Comparison of ENCODE assay signal across 25 cellular contexts in the genomic region with DNA sequence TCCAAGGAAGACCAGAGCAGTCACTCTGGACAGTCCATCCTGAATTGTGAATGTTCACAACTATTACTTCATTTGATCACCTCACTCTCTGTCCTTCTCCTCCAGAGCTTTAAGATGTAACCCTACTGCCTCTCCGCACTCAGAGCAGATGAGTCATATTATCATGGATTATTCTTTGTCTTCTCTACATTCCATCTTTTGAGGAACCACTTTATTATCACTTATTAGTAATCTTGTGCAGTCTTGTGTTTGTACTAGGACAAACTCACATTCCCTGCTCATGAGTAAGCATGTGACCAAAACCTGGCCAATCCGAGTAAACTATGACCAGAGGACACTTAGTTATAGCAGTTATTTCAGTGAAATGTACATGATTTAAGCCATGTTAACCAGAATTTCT.
DNase-seq lines count a peak whose midpoint lies in the region; ATAC-seq and TF ChIP-seq lines count a peak whose summit lies in the region.
"Had no signal": no experiment of that assay in that cellular context is flagged by ENCODE, and none has a peak within 500 bp of the region (broad histone marks: within the 10 kb centered on the region; RNA-seq: fewer than 3 reads in every experiment).

No MANE protein-coding gene starts in this region.

- H3K4me2 ChIP-seq in PC-3 (ENCODE audit: low read length) (no peak overlapping the region), mesenchymal stem cell (ENCODE audit: low read length, poor library complexity, severe bottlenecking) (no peak overlapping the region), osteoblast (ENCODE audit: insufficient read depth, low read length) (no peak overlapping the region)

- H4K8ac ChIP-seq in mesenchymal stem cell (ENCODE audit: low read length): no peak overlapping the region

- no peak overlapping the region for H3K4me3 ChIP-seq in PC-3 (ENCODE audit: low read length)
- no peak overlapping the region for H3K4me3 ChIP-seq in cardiac fibroblast (replicated peaks in 1 of 2; ENCODE audit: low read depth in 2 of 2, low read length in 2 of 2)
- H3K4me3 ChIP-seq in mesenchymal stem cell (ENCODE audit: insufficient read depth in 1 of 2, low read depth in 1 of 2, low read length in 2 of 2): no peak overlapping the region
- no peak overlapping the region for H3K4me3 ChIP-seq in osteoblast (ENCODE audit: insufficient read depth, low read length)
- H3K4me3 ChIP-seq: esophagus squamous epithelium, left lung, prostate gland, skin epidermis had no signal

- BruUV-seq in PC-3 (replicated peaks; lab: Mats Ljungman, UMichigan): no TSS peak

- DNase-seq in ELR (ENCODE audit: low read depth): peak; percentile 37
- peak; percentile 63 for DNase-seq in PC-3
- peak; percentile 17 to 61 for DNase-seq in cardiac fibroblast (ENCODE audit: low read depth in 2 of 2)
- DNase-seq in mesenchymal stem cell: peak; percentile 62
- DNase-seq in OCI-M2 (lab: John Stamatoyannopoulos, UW; ENCODE audit: unreplicated experiment): no peak
- no peak for DNase-seq in osteoblast (ENCODE audit: insufficient read length, low spot score, missing footprints)
- no peak for DNase-seq in SK-N-DZ (ENCODE audit: low spot score)
- no peak for DNase-seq in activated CD4-positive, alpha-beta T cell treated with anti-CD3 and anti-CD28 coated beads, Interleukin-2, amount 50 U/mL, for 1 hour
- DNase-seq: activated CD4-positive, alpha-beta T cell treated with anti-CD3 and anti-CD28 coated beads, Interleukin-2, amount 50 U/mL, for 48 hours; activated gamma-delta T cell treated with Interleukin-2 at 50 U/mL for 16 hours; amygdala; CD4-positive, alpha-beta T cell; cerebellar nuclear complex; DND-41; effector CD4-positive, alpha-beta T cell; esophagus squamous epithelium; left lung; NCI-H187; NCI-H748 treated with DMSO at 0.1 percent for 48 hours; stimulated activated naive CD4-positive, alpha-beta T cell treated with Interleukin-2 at 50 U/mL for 16 hours; T-helper 17 cell had no signal

- H3K79me1 ChIP-seq in mesenchymal stem cell (replicated peaks; ENCODE audit: low read length, poor library complexity, severe bottlenecking): no peaks in the 10 kb centered on the region

- no peak overlapping the region for H3K14ac ChIP-seq in mesenchymal stem cell (ENCODE audit: low read length in 2 of 2)

- H2AK5ac ChIP-seq in mesenchymal stem cell (ENCODE audit: low read length, severe bottlenecking): no peak overlapping the region

- CTCF ChIA-PET in PC-3 (lab: Charles Lee): no interaction called here

- TF ChIP-seq CTCF in PC-3 (conservative IDR thresholded peaks at IDR 0.05; ENCODE audit: low read depth, low read length) (no peak), cardiac fibroblast (IDR thresholded peaks at IDR 0.05; ENCODE audit: low read depth, low read length) (no peak), osteoblast (IDR thresholded peaks at IDR 0.05; ENCODE audit: extremely low read depth, low read depth, low read length) (no peak)

- no peaks in the 10 kb centered on the region for H3K9me3 ChIP-seq in PC-3 (ENCODE audit: low read length)
- H3K9me3 ChIP-seq in mesenchymal stem cell (ENCODE audit: control insufficient read depth, low read length): no peaks in the 10 kb centered on the region
- no peaks in the 10 kb centered on the region for H3K9me3 ChIP-seq in osteoblast (ENCODE audit: low read depth, low read length)
- H3K9me3 ChIP-seq: esophagus squamous epithelium, left lung, prostate gland had no signal

- H4K20me1 ChIP-seq in PC-3 (ENCODE audit: low read length) (no peaks in the 10 kb centered on the region), osteoblast (ENCODE audit: insufficient read depth, low read length) (no peaks in the 10 kb centered on the region)

- no peaks in the 10 kb centered on the region for H3K79me2 ChIP-seq in PC-3 (ENCODE audit: low read length)
- no peaks in the 10 kb centered on the region for H3K79me2 ChIP-seq in osteoblast (ENCODE audit: insufficient read depth, low read length)

- H3K27ac ChIP-seq in PC-3 (ENCODE audit: low read length) (no peak overlapping the region), mesenchymal stem cell (ENCODE audit: low read length, poor library complexity, severe bottlenecking) (peak overlapping the region; percentile 15), osteoblast (ENCODE audit: low read depth, low read length) (no peak overlapping the region)
- H3K27ac ChIP-seq: esophagus squamous epithelium, left lung, prostate gland, skin epidermis, VCaP had no signal

- H3K23ac ChIP-seq in mesenchymal stem cell (ENCODE audit: low read length in 2 of 2): no peak overlapping the region

- H2BK12ac ChIP-seq in mesenchymal stem cell (ENCODE audit: low read length in 2 of 2): no peak overlapping the region

- peak; percentile 72 for ATAC-seq in PC-3
- ATAC-seq: HCT116, T-helper 17 cell had no signal

- no peaks in the 10 kb centered on the region for H3K9me2 ChIP-seq in PC-3 (replicated peaks; ENCODE audit: low read length)

- H2AFZ ChIP-seq in PC-3 (ENCODE audit: low read length) (no peak overlapping the region), mesenchymal stem cell (ENCODE audit: low read depth, low read length) (no peak overlapping the region), osteoblast (ENCODE audit: low read length) (no peak overlapping the region)

- no peak overlapping the region for H2BK15ac ChIP-seq in mesenchymal stem cell (ENCODE audit: low read depth, poor library complexity, severe bottlenecking)

- no peak overlapping the region for H4K91ac ChIP-seq in mesenchymal stem cell (ENCODE audit: low read length)

- no peak overlapping the region for H2BK120ac ChIP-seq in mesenchymal stem cell (ENCODE audit: low read depth, low read length)

- intact Hi-C loops in PC-3 (cut with micrococcal nuclease): no loop called here

- no peaks in the 10 kb centered on the region for H3K36me3 ChIP-seq in PC-3 (ENCODE audit: low read depth, low read length)
- H3K36me3 ChIP-seq in mesenchymal stem cell (ENCODE audit: control insufficient read depth in 1 of 2, insufficient read depth in 2 of 2, low read depth in 1 of 2, low read length in 2 of 2): no peaks in the 10 kb centered on the region
- no peaks in the 10 kb centered on the region for H3K36me3 ChIP-seq in osteoblast (ENCODE audit: insufficient read depth, low read length)
- H3K36me3 ChIP-seq: esophagus squamous epithelium, left lung, prostate gland had no signal

- H3K4me1 ChIP-seq in PC-3 (ENCODE audit: insufficient read depth, low read length) (peaks cover 14% of the 10 kb centered on the region; the same call in 1 of the 2 replicates), mesenchymal stem cell (ENCODE audit: control insufficient read depth, insufficient read depth, low read depth, low read length) (no peaks in the 10 kb centered on the region), osteoblast (ENCODE audit: insufficient read depth, low read length) (no peaks in the 10 kb centered on the region)
- H3K4me1 ChIP-seq: esophagus squamous epithelium, left lung, prostate gland had no signal

- H3K9ac ChIP-seq in PC-3 (ENCODE audit: low read length) (no peak overlapping the region), mesenchymal stem cell (ENCODE audit: low read length) (no peak overlapping the region)

- H3F3A ChIP-seq in PC-3 (ENCODE audit: low read length, unreplicated experiment): no peaks in the 10 kb centered on the region

- no peak overlapping the region for H3K18ac ChIP-seq in mesenchymal stem cell (ENCODE audit: low read depth in 1 of 2, low read length in 2 of 2)

- no peak overlapping the region for H2BK5ac ChIP-seq in mesenchymal stem cell (ENCODE audit: low read depth, low read length, poor library complexity, severe bottlenecking)

- WGBS in mesenchymal stem cell: 0% methylated on average over 1 of the region's 2 CpGs

- H3K4ac ChIP-seq in mesenchymal stem cell (ENCODE audit: low read depth in 1 of 2, low read length in 2 of 2): no peak overlapping the region

- POLR2A ChIA-PET in PC-3 (lab: Charles Lee; ENCODE audit: unreplicated experiment): no interaction called here

- H3K27me3 ChIP-seq in PC-3 (ENCODE audit: low read length): no peaks in the 10 kb centered on the region
- no peaks in the 10 kb centered on the region for H3K27me3 ChIP-seq in mesenchymal stem cell (ENCODE audit: control insufficient read depth in 1 of 2, insufficient read depth in 1 of 2, low read length in 2 of 2)
- H3K27me3 ChIP-seq in osteoblast (ENCODE audit: insufficient read depth, low read length): no peaks in the 10 kb centered on the region
- H3K27me3 ChIP-seq: esophagus squamous epithelium, left lung had no signal

Comparison
In these comparisons a context has a peak if more than half of its experiments do, and no peak if none do; other contexts are left out.
1. DNase-seq: peak in ELR (single experiment), PC-3 (single experiment), cardiac fibroblast (2 of 2) and mesenchymal stem cell (single experiment); none in OCI-M2 (single experiment), osteoblast (single experiment), SK-N-DZ (single experiment) and activated CD4-positive, alpha-beta T cell treated with anti-CD3 and anti-CD28 coated beads, Interleukin-2, amount 50 U/mL, for 1 hour (single experiment).